Comparison of ENCODE assay signal across 8 cellular contexts in the genomic region with DNA sequence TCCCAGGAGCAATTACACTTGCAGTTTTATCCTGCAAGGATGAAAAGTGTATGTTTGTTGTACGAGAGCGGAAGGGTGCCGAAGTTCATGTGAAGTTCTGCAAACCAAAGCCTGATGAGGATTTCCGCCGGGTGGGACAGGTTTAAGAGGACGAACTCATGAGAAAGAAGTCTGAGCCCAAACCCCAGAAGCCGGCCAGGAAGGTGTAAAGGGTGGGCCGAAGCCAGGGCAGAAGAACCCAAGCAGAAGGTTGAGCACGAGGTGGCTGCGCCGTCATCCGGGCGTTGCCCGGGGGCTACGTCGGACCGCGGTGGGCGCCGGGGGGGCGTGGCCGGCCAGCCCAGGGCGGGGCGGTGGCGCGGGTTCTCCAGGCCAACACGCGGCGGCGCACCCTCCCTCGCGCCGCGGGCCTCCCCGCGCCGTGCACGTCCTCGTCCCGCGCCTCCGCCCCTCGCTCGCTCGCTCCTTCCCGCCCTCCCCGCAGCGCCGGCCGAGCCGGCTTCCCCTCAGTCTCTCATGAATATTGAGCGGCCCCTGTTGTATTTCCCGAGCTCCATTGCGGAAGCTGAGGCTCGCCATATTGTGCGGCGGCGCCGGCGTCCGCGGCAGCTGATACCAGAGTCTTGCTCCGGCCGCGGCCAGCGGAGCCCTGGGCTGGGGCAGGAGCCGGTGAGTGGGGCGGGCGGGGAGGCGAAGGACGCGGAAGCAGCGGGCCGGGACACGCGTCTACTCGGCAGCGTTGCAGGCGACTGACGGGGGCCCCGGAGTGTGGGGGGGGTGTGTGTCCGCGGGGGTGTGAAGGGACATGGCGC. TPM values are rescaled to one million over a fixed set of nuclear protein-coding genes. Genes with fewer than 3 reads are reported as not detected.
DNase-seq lines count a peak whose midpoint lies in the region; TF ChIP-seq lines count a peak whose summit lies in the region.

A gene (plus strand): TSS at position 578 of the 812 bp plus-strand sequence. CDS start 41,996 bp downstream, outside the sequence.

- H3K4me1 ChIP-seq in suprapubic skin: peaks cover 24% of the 10 kb centered on the region

- under 1% methylated on average over 15 of the region's 84 CpGs for WGBS in suprapubic skin

- peak; percentile 22; the same call in 1 of the 2 replicates for TF ChIP-seq CTCF in LNCAP (IDR thresholded peaks at IDR 0.05)
- no peak for TF ChIP-seq CTCF in suprapubic skin (IDR thresholded peaks at IDR 0.05)

- H3K9me3 Mint-ChIP-seq in activated naive CD4-positive, alpha-beta T cell treated with anti-CD3 and anti-CD28 coated beads, Interleukin-2, amount 10 ng/mL, durations not matched to agents 7 days and 5 days: no peaks in the 10 kb centered on the region

- DNase-seq in EL (peak; percentile 81), GOT3 (lab: John Stamatoyannopoulos, UW) (peak; percentile 69), SK-N-DZ (ENCODE audit: low spot score) (peak; percentile 81), globus pallidus (ENCODE audit: low spot score) (peak; percentile 81), occipital lobe (lab: John Stamatoyannopoulos, UW) (peak; percentile 79), suprapubic skin (ENCODE audit: low spot score in 2 of 2) (peak; percentile 85 to 88)
- peak; percentile 87 for DNase-seq in activated naive CD4-positive, alpha-beta T cell treated with anti-CD3 and anti-CD28 coated beads, Interleukin-2, amount 10 ng/mL, durations not matched to agents 7 days and 5 days

- CTCF ChIA-PET in activated naive CD4-positive, alpha-beta T cell treated with anti-CD3 and anti-CD28 coated beads, Interleukin-2, amount 10 ng/mL, durations not matched to agents 7 days and 5 days (lab: Charles Lee): interaction anchor here (0.7 to 2.3 kb wide), 6 partner anchors 15 to 636 kb away, joined by 3 to 6 read pairs (median 4); no protein-coding TSS in a partner anchor

- no peaks in the 10 kb centered on the region for H3K9me3 ChIP-seq in suprapubic skin

- peak within 1 kb of the TSS; percentile 90 for H3K27ac ChIP-seq in suprapubic skin

- no peaks in the 10 kb centered on the region for H3K36me3 Mint-ChIP-seq in activated naive CD4-positive, alpha-beta T cell treated with anti-CD3 and anti-CD28 coated beads, Interleukin-2, amount 10 ng/mL, durations not matched to agents 7 days and 5 days

- no peaks in the 10 kb centered on the region for H3K36me3 ChIP-seq in suprapubic skin

- H3K4me1 Mint-ChIP-seq in activated naive CD4-positive, alpha-beta T cell treated with anti-CD3 and anti-CD28 coated beads, Interleukin-2, amount 10 ng/mL, durations not matched to agents 7 days and 5 days: peaks cover 31% of the 10 kb centered on the region

- TF ChIP-seq POLR2A in suprapubic skin (IDR thresholded peaks at IDR 0.05): peak in 1 of 2 donors; percentile 25

- peak within 1 kb of the TSS; percentile 98 for H3K4me3 ChIP-seq in suprapubic skin

- no peaks in the 10 kb centered on the region for H3K27me3 ChIP-seq in suprapubic skin

- no peak for TF ChIP-seq EP300 in suprapubic skin (IDR thresholded peaks at IDR 0.05)

- H3K4me3 Mint-ChIP-seq in activated naive CD4-positive, alpha-beta T cell treated with anti-CD3 and anti-CD28 coated beads, Interleukin-2, amount 10 ng/mL, durations not matched to agents 7 days and 5 days: peak within 1 kb of the TSS; percentile 79

- peak within 1 kb of the TSS; percentile 85 for H3K27ac Mint-ChIP-seq in activated naive CD4-positive, alpha-beta T cell treated with anti-CD3 and anti-CD28 coated beads, Interleukin-2, amount 10 ng/mL, durations not matched to agents 7 days and 5 days

- peaks cover 18% of the 10 kb centered on the region for H3K27me3 Mint-ChIP-seq in activated naive CD4-positive, alpha-beta T cell treated with anti-CD3 and anti-CD28 coated beads, Interleukin-2, amount 10 ng/mL, durations not matched to agents 7 days and 5 days

RNA-seq across cellular contexts. Expression of the gene that starts here (rescaled TPM):
- polyA plus RNA-seq in SK-N-DZ (2014; cell fraction: cytosol; rRNA removed): 25.0 and 26.3 TPM in 2 replicates
- 16.9 and 17.1 TPM in 2 replicates for polyA plus RNA-seq in SK-N-DZ (2014; cell fraction: nucleus; rRNA removed)
- total RNA-seq in occipital lobe: 143 TPM
- 10 to 100 TPM; 11.3 to 18.6 (median 16.2) TPM for total RNA-seq in suprapubic skin

Comparison
In these comparisons a context has a peak if more than half of its experiments do, and no peak if none do; other contexts are left out.
1. Peak in every context shown above with its lines: DNase-seq, H3K4me3 ChIP-seq and H3K27ac ChIP-seq.